Comparison of ENCODE assay signal across 1 cellular context in genomic region chr16:71883193-71883848, GRCh38.
TF ChIP-seq lines count a peak whose summit lies in the region.

No MANE protein-coding gene starts in this region.

TF ChIP-seq in IMR-90, 13 proteins besides CTCF, POLR2A, EP300 and RAD21 (continued from another document):
- TF ChIP-seq CHD1 (IDR thresholded peaks at IDR 0.05; ENCODE audit: low read depth, low read length) (no peak), MXI1 (IDR thresholded peaks at IDR 0.05; ENCODE audit: borderline replicate concordance, low read depth, low read length) (no peak), MAZ (IDR thresholded peaks at IDR 0.05; ENCODE audit: borderline replicate concordance, low read depth, low read length) (no peak), RFX5 (IDR thresholded peaks at IDR 0.05; ENCODE audit: low read depth, low read length) (no peak), NFE2L2 (IDR thresholded peaks at IDR 0.05; ENCODE audit: low read depth, low read length) (no peak), ELK1 (IDR thresholded peaks at IDR 0.05; ENCODE audit: borderline replicate concordance, low read depth, low read length) (no peak), FOS (IDR thresholded peaks at IDR 0.05; ENCODE audit: low read depth, low read length) (no peak), USF2 (IDR thresholded peaks at IDR 0.05; ENCODE audit: low read depth, low read length) (no peak)
